In genomic region chr3:177596248-177596821, GRCh38 we compare ENCODE assay signal across 11 cellular contexts.
DNase-seq lines count a peak whose midpoint lies in the region; ATAC-seq and TF ChIP-seq lines count a peak whose summit lies in the region.
"Had no signal": no experiment of that assay in that cellular context is flagged by ENCODE, and none has a peak within 500 bp of the region (broad histone marks: within the 10 kb centered on the region; RNA-seq: fewer than 3 reads in every experiment).

No MANE protein-coding gene starts in this region.

- no peaks in the 10 kb centered on the region for H3K27me3 Mint-ChIP-seq in immature natural killer cell (ENCODE audit: low read depth in 3 of 3)
- peaks cover 2% of the 10 kb centered on the region for H3K27me3 Mint-ChIP-seq in activated T-helper 1 cell treated with anti-CD3 and anti-CD28 coated beads, Interleukin-12 subunit alpha, Interleukin-12 subunit beta, Interleukin-2, Interleukin-4 antibody, amounts not matched to agents 30 ng/mL and 10 ng/mL and 1 ng/mL, durations not matched to agents 14 hours and 24 hours and 36 hours (ENCODE audit: insufficient read depth)

- TF ChIP-seq EP300 in transverse colon (IDR thresholded peaks at IDR 0.05; ENCODE audit: low read depth): no peak

- H3K36me3 ChIP-seq in transverse colon: no peaks in the 10 kb centered on the region
- H3K36me3 ChIP-seq: brain microvascular endothelial cell had no signal

- H3K9me3 ChIP-seq in transverse colon: no peaks in the 10 kb centered on the region

- intact Hi-C loops in transverse colon (cut with DNase I; ENCODE audit: low total_unique reads): loop anchor here (10.0 kb wide), 1 partner anchor 132 kb away; no protein-coding TSS in a partner anchor
- intact Hi-C loops in activated T-helper 1 cell treated with anti-CD3 and anti-CD28 coated beads, Interleukin-12 subunit alpha, Interleukin-12 subunit beta, Interleukin-2, Interleukin-4 antibody, amounts not matched to agents 30 ng/mL and 10 ng/mL and 1 ng/mL, durations not matched to agents 14 hours and 24 hours and 36 hours (cut with micrococcal nuclease): loop anchor here (2.0 kb wide), 1 partner anchor 542 kb away; no protein-coding TSS in a partner anchor

- DNase-seq in activated gamma-delta T cell treated with Interleukin-2 at 50 U/mL for 16 hours: peak; percentile 4
- no peak for DNase-seq in activated gamma-delta T cell (lab: John Stamatoyannopoulos, UW)
- DNase-seq in immature natural killer cell: no peak
- DNase-seq in transverse colon: no peak
- no peak for DNase-seq in OCI-M1 (lab: John Stamatoyannopoulos, UW)
- no peak for DNase-seq in activated T-helper 1 cell treated with anti-CD3 and anti-CD28 coated beads, Interleukin-12 subunit alpha, Interleukin-12 subunit beta, Interleukin-2, Interleukin-4 antibody, amounts not matched to agents 30 ng/mL and 10 ng/mL and 1 ng/mL, durations not matched to agents 14 hours and 24 hours and 36 hours (ENCODE audit: low spot score)
- DNase-seq: brain microvascular endothelial cell; retina; stimulated activated CD8-positive, alpha-beta memory T cell treated with anti-CD3 and anti-CD28 coated beads, Interleukin-4, amount 100 ng/mL, for 48 hours had no signal

- H3K9me3 Mint-ChIP-seq in immature natural killer cell: no peaks in the 10 kb centered on the region
- peaks cover 7% of the 10 kb centered on the region for H3K9me3 Mint-ChIP-seq in activated T-helper 1 cell treated with anti-CD3 and anti-CD28 coated beads, Interleukin-12 subunit alpha, Interleukin-12 subunit beta, Interleukin-2, Interleukin-4 antibody, amounts not matched to agents 30 ng/mL and 10 ng/mL and 1 ng/mL, durations not matched to agents 14 hours and 24 hours and 36 hours

- peaks cover 71 to 82% of the 10 kb centered on the region in 2 donors for H3K4me1 Mint-ChIP-seq in immature natural killer cell
- peaks cover 69% of the 10 kb centered on the region for H3K4me1 Mint-ChIP-seq in activated T-helper 1 cell treated with anti-CD3 and anti-CD28 coated beads, Interleukin-12 subunit alpha, Interleukin-12 subunit beta, Interleukin-2, Interleukin-4 antibody, amounts not matched to agents 30 ng/mL and 10 ng/mL and 1 ng/mL, durations not matched to agents 14 hours and 24 hours and 36 hours (ENCODE audit: low read depth)

- H3K27ac Mint-ChIP-seq in immature natural killer cell: peak overlapping the region in 3 of 6 donors; percentile 21 to 92 (median 50)
- no peak overlapping the region for H3K27ac Mint-ChIP-seq in activated T-helper 1 cell treated with anti-CD3 and anti-CD28 coated beads, Interleukin-12 subunit alpha, Interleukin-12 subunit beta, Interleukin-2, Interleukin-4 antibody, amounts not matched to agents 30 ng/mL and 10 ng/mL and 1 ng/mL, durations not matched to agents 14 hours and 24 hours and 36 hours

- peak overlapping the region in 3 of 5 donors; percentile 24 to 46 (median 31) for H3K4me3 Mint-ChIP-seq in immature natural killer cell
- no peak overlapping the region for H3K4me3 Mint-ChIP-seq in activated T-helper 1 cell treated with anti-CD3 and anti-CD28 coated beads, Interleukin-12 subunit alpha, Interleukin-12 subunit beta, Interleukin-2, Interleukin-4 antibody, amounts not matched to agents 30 ng/mL and 10 ng/mL and 1 ng/mL, durations not matched to agents 14 hours and 24 hours and 36 hours

- H3K4me3 ChIP-seq in transverse colon: no peak overlapping the region

- peaks cover 14 to 37% (median 22%) of the 10 kb centered on the region in 4 donors for H3K4me1 ChIP-seq in transverse colon

- TF ChIP-seq CTCF in transverse colon (IDR thresholded peaks at IDR 0.05): no peak

- in situ Hi-C loops in transverse colon (cut with MboI; ENCODE audit: low pct_ligation_motif_present in 1 of 4, low pct_unique_long_range_greater_than_20kb in 1 of 4, low sequenced_read_pairs in 3 of 4): loop anchor here in 1 of 4 donors (10.0 kb wide), 1 partner anchor 402 kb away; the partner anchor contains the start of gene TBL1XR1

- TF ChIP-seq POLR2A in transverse colon (IDR thresholded peaks at IDR 0.05): no peak

- peak overlapping the region; percentile 68 to 78 (median 75) for H3K27ac ChIP-seq in transverse colon

- H3K36me3 Mint-ChIP-seq in immature natural killer cell: no peaks in the 10 kb centered on the region
- peaks cover 4% of the 10 kb centered on the region for H3K36me3 Mint-ChIP-seq in activated T-helper 1 cell treated with anti-CD3 and anti-CD28 coated beads, Interleukin-12 subunit alpha, Interleukin-12 subunit beta, Interleukin-2, Interleukin-4 antibody, amounts not matched to agents 30 ng/mL and 10 ng/mL and 1 ng/mL, durations not matched to agents 14 hours and 24 hours and 36 hours (ENCODE audit: low read depth)

- H3K27me3 ChIP-seq in transverse colon: no peaks in the 10 kb centered on the region
- H3K27me3 ChIP-seq: brain microvascular endothelial cell had no signal

- WGBS in transverse colon (ENCODE audit: low coverage in 1 of 2), 2 donors: 42% methylated on average over 3 of the region's 3 CpGs; no CpG with 5 or more reads in 1 of the 2 donors

- peak; percentile 10 for ATAC-seq in SK-N-SH treated with all-trans-retinoic acid at 6 μM for 48 hours
- ATAC-seq in HG03139 (IDR thresholded peaks at IDR 0.05; ENCODE audit: unreplicated experiment): no peak

TF ChIP-seq in SK-N-SH treated with all-trans-retinoic acid at 6 μM for 48 hours, 23 proteins besides CTCF, POLR2A, EP300 and RAD21:
- no peak for TF ChIP-seq ZNF8 (CRISPR knock-in tag; IDR thresholded peaks at IDR 0.05)
- 0 out of 2 replicates have a peak, but pooled peaks have one; percentile 17 for TF ChIP-seq GLIS3 (CRISPR knock-in tag; IDR thresholded peaks at IDR 0.05)
